10 cellular contexts compared by ENCODE assay signal in the genomic region with DNA sequence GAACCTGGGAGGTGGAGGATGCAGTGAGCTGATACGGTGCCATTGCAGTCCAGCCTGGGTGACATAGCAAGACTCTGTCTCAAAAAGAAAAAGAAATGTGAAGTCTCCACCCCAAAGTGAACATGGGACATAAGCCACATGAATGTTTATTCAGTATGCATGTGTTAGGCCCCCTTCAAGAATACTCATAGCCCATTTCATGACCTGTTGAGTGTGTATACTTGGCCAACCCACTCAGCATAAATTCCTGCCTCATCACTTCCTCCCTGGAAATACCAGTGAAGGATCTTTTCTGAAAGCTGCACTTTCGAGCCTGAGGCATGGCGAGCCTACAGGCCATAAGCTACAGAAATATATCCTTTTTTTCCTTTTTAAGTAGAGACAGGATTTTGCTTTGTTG. TPM values are rescaled to one million over a fixed set of nuclear protein-coding genes. Genes with fewer than 3 reads are reported as not detected.
"Had no signal": no experiment of that assay in that cellular context is flagged by ENCODE, and none has a peak within 500 bp of the region (broad histone marks: within the 10 kb centered on the region; RNA-seq: fewer than 3 reads in every experiment).

No MANE protein-coding gene starts in this region.

RNA-seq across cellular contexts. Expression of a gene that starts 6.8 kb away (rescaled TPM):
- total RNA-seq: OCI-LY7, PC-3, PC-9, Peyer's patch, Right ventricle myocardium inferior, Right ventricle myocardium superior, RPMI7951, SJCRH30, SJSA1, SK-MEL-5 had no signal

RNA-seq across cellular contexts. Expression of a gene that starts 18.0 kb away (rescaled TPM):
- total RNA-seq: OCI-LY7, PC-3, PC-9, Peyer's patch, Right ventricle myocardium inferior, Right ventricle myocardium superior, RPMI7951, SJCRH30, SJSA1, SK-MEL-5 had no signal

RNA-seq across cellular contexts. Expression of a gene that starts 34.8 kb away (rescaled TPM):
- total RNA-seq: OCI-LY7, PC-3, PC-9, Peyer's patch, Right ventricle myocardium inferior, Right ventricle myocardium superior, RPMI7951, SJCRH30, SJSA1, SK-MEL-5 had no signal

RNA-seq across cellular contexts. Expression of a gene that starts 47.6 kb away (rescaled TPM):
- total RNA-seq: OCI-LY7, PC-3, PC-9, Peyer's patch, Right ventricle myocardium inferior, Right ventricle myocardium superior, RPMI7951, SJCRH30, SJSA1, SK-MEL-5 had no signal

RNA-seq across cellular contexts. Expression of a gene that starts 53.8 kb away (rescaled TPM):
- total RNA-seq: OCI-LY7, PC-3, PC-9, Peyer's patch, Right ventricle myocardium inferior, Right ventricle myocardium superior, RPMI7951, SJCRH30, SJSA1, SK-MEL-5 had no signal
